1 cellular context compared by ENCODE assay signal in the genomic region with DNA sequence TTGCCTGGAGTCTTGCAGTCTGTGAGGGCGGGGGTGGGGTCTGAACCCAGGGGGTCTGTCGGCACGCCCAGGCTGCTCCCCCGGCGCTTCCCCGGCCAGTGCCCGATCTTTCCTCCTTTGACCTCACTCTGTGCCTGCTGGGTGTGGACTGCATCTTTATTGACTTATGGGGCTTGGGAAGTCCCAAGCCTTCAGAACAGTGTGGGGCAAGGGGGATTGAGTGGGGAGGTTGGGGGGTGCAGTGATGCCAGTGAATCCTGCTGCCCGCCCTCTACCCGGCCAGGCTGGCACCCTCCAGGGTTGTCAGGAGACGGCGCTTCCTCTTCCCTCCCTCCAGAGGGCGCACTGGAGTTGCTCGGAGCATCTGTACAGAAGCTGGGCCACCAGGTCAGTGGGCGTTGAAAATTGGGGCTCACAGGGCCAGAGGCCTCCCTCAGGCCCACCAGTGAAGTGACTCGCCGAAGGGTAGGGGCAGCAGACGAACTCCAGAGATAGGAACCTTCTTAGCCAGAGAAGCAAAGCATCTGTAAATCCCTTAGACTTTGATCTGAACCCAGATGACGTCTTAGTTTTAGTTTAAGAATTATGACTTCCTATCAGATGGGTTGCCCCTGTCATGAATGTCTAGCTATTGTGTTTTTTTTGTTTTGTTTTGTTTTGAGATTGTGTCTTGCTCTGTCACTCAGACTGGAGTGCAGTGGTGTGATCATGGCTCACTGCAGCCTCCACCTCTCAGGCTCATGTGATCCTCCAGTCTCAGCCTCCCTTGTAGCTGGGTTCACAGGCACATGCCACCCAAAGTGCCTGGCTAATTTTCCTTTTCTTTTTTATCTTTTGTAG.
TF ChIP-seq lines count a peak whose summit lies in the region.

No MANE protein-coding gene starts in this region.

TF ChIP-seq in K562, 482 proteins besides CTCF, POLR2A, EP300 and RAD21 (continued from another document and continues in another):
- TF ChIP-seq, protein P1, sequence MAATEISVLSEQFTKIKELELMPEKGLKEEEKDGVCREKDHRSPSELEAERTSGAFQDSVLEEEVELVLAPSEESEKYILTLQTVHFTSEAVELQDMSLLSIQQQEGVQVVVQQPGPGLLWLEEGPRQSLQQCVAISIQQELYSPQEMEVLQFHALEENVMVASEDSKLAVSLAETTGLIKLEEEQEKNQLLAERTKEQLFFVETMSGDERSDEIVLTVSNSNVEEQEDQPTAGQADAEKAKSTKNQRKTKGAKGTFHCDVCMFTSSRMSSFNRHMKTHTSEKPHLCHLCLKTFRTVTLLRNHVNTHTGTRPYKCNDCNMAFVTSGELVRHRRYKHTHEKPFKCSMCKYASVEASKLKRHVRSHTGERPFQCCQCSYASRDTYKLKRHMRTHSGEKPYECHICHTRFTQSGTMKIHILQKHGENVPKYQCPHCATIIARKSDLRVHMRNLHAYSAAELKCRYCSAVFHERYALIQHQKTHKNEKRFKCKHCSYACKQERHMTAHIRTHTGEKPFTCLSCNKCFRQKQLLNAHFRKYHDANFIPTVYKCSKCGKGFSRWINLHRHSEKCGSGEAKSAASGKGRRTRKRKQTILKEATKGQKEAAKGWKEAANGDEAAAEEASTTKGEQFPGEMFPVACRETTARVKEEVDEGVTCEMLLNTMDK (IDR thresholded peaks at IDR 0.05; ENCODE audit: borderline replicate concordance, insufficient read depth, low read depth, low read length, poor library complexity, severe bottlenecking) = peak; percentile 34
- TF ChIP-seq NELFE (IDR thresholded peaks at IDR 0.05; ENCODE audit: insufficient read depth, insufficient read length) (no peak), HDAC1 (IDR thresholded peaks at IDR 0.05) (peak in 1 of 2 experiments; percentile 41; a peak in 1 of 4 replicates), CAMTA2 (CRISPR knock-in tag; conservative IDR thresholded peaks at IDR 0.05) (no peak), SMC3 (conservative IDR thresholded peaks at IDR 0.05; ENCODE audit: insufficient read depth, low read depth, low read length) (peak; percentile 60), CXXC5 (CRISPR knock-in tag; IDR thresholded peaks at IDR 0.05) (peak; percentile 23; the same call in 1 of the 2 replicates), NRF1 (conservative IDR thresholded peaks at IDR 0.05 in 1 of 2, IDR thresholded peaks at IDR 0.05 in 1 of 2) (peak; percentile 17 to 29; a peak in 1 of 4 replicates), BCOR (IDR thresholded peaks at IDR 0.05) (peak; percentile 63; the same call in 1 of the 2 replicates), TCF3 (CRISPR knock-in tag; IDR thresholded peaks at IDR 0.05) (peak; percentile 18; the same call in 1 of the 2 replicates), PML (IDR thresholded peaks at IDR 0.05; ENCODE audit: low read length) (no peak), RCOR1 (IDR thresholded peaks at IDR 0.05; ENCODE audit: borderline replicate concordance in 1 of 2, low read depth in 2 of 2, low read length in 2 of 2) (peak in 1 of 2 experiments; percentile 70; a peak in 2 of 4 replicates), ZFX (CRISPR knock-in tag; IDR thresholded peaks at IDR 0.05) (0 out of 2 replicates have a peak, but pooled peaks have one; percentile 24), SMARCE1 (IDR thresholded peaks at IDR 0.05) (0 out of 2 replicates have a peak, but pooled peaks have one; percentile 34), MTA3 (IDR thresholded peaks at IDR 0.05; ENCODE audit: borderline replicate concordance) (peak; percentile 59; the same call in 1 of the 2 replicates), XRCC5 (IDR thresholded peaks at IDR 0.05; ENCODE audit: low read depth, low read length) (peak; percentile 73; the same call in 1 of the 2 replicates), ZNF217 (CRISPR knock-in tag; IDR thresholded peaks at IDR 0.05) (no peak), NCOA4 (IDR thresholded peaks at IDR 0.05; ENCODE audit: partially characterized antibody) (peak; percentile 24), ZNF316 (IDR thresholded peaks at IDR 0.05) (no peak)
- TF ChIP-seq, protein P2, sequence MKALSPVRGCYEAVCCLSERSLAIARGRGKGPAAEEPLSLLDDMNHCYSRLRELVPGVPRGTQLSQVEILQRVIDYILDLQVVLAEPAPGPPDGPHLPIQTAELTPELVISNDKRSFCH (CRISPR knock-in tag; IDR thresholded peaks at IDR 0.05) = no peak
- TF ChIP-seq, protein P2 (tag; IDR thresholded peaks at IDR 0.05) = no peak
- TF ChIP-seq, protein P3, sequence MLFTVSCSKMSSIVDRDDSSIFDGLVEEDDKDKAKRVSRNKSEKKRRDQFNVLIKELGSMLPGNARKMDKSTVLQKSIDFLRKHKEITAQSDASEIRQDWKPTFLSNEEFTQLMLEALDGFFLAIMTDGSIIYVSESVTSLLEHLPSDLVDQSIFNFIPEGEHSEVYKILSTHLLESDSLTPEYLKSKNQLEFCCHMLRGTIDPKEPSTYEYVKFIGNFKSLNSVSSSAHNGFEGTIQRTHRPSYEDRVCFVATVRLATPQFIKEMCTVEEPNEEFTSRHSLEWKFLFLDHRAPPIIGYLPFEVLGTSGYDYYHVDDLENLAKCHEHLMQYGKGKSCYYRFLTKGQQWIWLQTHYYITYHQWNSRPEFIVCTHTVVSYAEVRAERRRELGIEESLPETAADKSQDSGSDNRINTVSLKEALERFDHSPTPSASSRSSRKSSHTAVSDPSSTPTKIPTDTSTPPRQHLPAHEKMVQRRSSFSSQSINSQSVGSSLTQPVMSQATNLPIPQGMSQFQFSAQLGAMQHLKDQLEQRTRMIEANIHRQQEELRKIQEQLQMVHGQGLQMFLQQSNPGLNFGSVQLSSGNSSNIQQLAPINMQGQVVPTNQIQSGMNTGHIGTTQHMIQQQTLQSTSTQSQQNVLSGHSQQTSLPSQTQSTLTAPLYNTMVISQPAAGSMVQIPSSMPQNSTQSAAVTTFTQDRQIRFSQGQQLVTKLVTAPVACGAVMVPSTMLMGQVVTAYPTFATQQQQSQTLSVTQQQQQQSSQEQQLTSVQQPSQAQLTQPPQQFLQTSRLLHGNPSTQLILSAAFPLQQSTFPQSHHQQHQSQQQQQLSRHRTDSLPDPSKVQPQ (CRISPR knock-in tag; IDR thresholded peaks at IDR 0.05; ENCODE audit: borderline replicate concordance) = no peak
- TF ChIP-seq, protein P4, sequence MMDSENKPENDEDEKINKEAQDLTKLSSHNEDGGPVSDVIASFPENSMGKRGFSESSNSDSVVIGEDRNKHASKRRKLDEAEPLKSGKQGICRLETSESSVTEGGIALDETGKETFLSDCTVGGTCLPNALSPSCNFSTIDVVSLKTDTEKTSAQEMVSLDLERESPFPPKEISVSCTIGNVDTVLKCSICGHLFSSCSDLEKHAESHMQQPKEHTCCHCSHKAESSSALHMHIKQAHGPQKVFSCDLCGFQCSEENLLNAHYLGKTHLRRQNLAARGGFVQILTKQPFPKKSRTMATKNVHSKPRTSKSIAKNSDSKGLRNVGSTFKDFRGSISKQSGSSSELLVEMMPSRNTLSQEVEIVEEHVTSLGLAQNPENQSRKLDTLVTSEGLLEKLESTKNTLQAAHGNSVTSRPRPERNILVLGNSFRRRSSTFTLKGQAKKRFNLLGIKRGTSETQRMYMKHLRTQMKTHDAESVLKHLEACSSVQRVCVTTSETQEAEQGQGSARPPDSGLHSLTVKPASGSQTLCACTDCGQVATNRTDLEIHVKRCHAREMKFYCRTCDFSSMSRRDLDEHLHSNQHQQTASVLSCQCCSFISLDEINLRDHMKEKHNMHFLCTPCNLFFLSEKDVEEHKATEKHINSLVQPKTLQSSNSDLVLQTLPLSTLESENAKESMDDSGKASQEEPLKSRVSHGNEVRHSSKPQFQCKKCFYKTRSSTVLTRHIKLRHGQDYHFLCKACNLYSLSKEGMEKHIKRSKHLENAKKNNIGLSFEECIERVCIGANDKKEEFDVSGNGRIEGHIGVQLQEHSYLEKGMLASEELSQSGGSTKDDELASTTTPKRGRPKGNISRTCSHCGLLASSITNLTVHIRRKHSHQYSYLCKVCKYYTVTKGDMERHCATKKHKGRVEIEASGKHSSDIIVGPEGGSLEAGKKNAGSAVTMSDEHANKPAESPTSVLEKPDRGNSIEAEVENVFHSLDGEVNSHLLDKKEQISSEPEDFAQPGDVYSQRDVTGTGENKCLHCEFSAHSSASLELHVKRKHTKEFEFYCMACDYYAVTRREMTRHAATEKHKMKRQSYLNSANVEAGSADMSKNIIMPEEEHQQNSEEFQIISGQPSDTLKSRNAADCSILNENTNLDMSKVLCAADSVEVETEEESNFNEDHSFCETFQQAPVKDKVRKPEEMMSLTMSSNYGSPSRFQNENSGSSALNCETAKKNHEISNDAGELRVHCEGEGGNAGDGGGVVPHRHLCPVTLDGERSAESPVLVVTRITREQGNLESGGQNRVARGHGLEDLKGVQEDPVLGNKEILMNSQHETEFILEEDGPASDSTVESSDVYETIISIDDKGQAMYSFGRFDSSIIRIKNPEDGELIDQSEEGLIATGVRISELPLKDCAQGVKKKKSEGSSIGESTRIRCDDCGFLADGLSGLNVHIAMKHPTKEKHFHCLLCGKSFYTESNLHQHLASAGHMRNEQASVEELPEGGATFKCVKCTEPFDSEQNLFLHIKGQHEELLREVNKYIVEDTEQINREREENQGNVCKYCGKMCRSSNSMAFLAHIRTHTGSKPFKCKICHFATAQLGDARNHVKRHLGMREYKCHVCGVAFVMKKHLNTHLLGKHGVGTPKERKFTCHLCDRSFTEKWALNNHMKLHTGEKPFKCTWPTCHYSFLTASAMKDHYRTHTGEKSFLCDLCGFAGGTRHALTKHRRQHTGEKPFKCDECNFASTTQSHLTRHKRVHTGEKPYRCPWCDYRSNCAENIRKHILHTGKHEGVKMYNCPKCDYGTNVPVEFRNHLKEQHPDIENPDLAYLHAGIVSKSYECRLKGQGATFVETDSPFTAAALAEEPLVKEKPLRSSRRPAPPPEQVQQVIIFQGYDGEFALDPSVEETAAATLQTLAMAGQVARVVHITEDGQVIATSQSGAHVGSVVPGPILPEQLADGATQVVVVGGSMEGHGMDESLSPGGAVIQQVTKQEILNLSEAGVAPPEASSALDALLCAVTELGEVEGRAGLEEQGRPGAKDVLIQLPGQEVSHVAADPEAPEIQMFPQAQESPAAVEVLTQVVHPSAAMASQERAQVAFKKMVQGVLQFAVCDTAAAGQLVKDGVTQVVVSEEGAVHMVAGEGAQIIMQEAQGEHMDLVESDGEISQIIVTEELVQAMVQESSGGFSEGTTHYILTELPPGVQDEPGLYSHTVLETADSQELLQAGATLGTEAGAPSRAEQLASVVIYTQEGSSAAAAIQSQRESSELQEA (IDR thresholded peaks at IDR 0.05; ENCODE audit: low read depth) = no peak
- TF ChIP-seq, protein P5, sequence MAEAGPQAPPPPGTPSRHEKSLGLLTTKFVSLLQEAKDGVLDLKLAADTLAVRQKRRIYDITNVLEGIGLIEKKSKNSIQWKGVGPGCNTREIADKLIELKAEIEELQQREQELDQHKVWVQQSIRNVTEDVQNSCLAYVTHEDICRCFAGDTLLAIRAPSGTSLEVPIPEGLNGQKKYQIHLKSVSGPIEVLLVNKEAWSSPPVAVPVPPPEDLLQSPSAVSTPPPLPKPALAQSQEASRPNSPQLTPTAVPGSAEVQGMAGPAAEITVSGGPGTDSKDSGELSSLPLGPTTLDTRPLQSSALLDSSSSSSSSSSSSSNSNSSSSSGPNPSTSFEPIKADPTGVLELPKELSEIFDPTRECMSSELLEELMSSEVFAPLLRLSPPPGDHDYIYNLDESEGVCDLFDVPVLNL (CRISPR knock-in tag; IDR thresholded peaks at IDR 0.05; ENCODE audit: low read depth) = 0 out of 2 replicates have a peak, but pooled peaks have one; percentile 45
- TF ChIP-seq, protein P6, sequence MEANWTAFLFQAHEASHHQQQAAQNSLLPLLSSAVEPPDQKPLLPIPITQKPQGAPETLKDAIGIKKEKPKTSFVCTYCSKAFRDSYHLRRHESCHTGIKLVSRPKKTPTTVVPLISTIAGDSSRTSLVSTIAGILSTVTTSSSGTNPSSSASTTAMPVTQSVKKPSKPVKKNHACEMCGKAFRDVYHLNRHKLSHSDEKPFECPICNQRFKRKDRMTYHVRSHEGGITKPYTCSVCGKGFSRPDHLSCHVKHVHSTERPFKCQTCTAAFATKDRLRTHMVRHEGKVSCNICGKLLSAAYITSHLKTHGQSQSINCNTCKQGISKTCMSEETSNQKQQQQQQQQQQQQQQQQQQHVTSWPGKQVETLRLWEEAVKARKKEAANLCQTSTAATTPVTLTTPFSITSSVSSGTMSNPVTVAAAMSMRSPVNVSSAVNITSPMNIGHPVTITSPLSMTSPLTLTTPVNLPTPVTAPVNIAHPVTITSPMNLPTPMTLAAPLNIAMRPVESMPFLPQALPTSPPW (CRISPR knock-in tag; IDR thresholded peaks at IDR 0.05) = peak; percentile 27; the same call in 1 of the 2 replicates
- TF ChIP-seq, protein P7, sequence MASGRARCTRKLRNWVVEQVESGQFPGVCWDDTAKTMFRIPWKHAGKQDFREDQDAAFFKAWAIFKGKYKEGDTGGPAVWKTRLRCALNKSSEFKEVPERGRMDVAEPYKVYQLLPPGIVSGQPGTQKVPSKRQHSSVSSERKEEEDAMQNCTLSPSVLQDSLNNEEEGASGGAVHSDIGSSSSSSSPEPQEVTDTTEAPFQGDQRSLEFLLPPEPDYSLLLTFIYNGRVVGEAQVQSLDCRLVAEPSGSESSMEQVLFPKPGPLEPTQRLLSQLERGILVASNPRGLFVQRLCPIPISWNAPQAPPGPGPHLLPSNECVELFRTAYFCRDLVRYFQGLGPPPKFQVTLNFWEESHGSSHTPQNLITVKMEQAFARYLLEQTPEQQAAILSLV (tag; IDR thresholded peaks at IDR 0.05) = no peak
- TF ChIP-seq, protein P8, sequence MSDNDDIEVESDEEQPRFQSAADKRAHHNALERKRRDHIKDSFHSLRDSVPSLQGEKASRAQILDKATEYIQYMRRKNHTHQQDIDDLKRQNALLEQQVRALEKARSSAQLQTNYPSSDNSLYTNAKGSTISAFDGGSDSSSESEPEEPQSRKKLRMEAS (CRISPR knock-in tag; IDR thresholded peaks at IDR 0.05) = 0 out of 2 replicates have a peak, but pooled peaks have one; percentile 4
- TF ChIP-seq, protein P9, sequence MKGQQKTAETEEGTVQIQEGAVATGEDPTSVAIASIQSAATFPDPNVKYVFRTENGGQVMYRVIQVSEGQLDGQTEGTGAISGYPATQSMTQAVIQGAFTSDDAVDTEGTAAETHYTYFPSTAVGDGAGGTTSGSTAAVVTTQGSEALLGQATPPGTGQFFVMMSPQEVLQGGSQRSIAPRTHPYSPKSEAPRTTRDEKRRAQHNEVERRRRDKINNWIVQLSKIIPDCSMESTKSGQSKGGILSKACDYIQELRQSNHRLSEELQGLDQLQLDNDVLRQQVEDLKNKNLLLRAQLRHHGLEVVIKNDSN (CRISPR knock-in tag; IDR thresholded peaks at IDR 0.05) = no peak
- TF ChIP-seq, protein P10, sequence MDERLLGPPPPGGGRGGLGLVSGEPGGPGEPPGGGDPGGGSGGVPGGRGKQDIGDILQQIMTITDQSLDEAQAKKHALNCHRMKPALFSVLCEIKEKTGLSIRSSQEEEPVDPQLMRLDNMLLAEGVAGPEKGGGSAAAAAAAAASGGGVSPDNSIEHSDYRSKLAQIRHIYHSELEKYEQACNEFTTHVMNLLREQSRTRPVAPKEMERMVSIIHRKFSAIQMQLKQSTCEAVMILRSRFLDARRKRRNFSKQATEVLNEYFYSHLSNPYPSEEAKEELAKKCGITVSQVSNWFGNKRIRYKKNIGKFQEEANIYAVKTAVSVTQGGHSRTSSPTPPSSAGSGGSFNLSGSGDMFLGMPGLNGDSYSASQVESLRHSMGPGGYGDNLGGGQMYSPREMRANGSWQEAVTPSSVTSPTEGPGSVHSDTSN (CRISPR knock-in tag; IDR thresholded peaks at IDR 0.05; ENCODE audit: low read depth) = no peak
- TF ChIP-seq, protein P10 (tag; conservative IDR thresholded peaks at IDR 0.05; ENCODE audit: low read depth) = peak; percentile 89
